In the genomic region with DNA sequence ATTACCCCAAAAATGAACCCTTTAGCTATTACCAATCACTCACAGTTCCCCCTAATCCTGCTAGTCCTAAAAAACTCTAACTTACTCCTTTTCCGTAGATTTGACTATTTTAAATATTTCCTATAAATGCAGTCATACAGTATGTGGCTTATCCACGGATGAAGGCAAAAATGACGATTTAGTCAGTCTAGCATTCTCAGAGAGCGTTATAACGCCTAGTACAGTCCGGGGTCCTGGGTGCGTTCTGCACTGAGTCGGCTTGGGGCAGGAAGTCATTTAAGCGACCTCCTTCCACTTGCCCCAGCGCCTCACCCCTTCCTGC, we compare ENCODE assay signal across 8 cellular contexts. TPM values are rescaled to one million over a fixed set of nuclear protein-coding genes. Genes with fewer than 3 reads are reported as not detected.
DNase-seq lines count a peak whose midpoint lies in the region; ATAC-seq and TF ChIP-seq lines count a peak whose summit lies in the region.

No MANE protein-coding gene starts in this region.

- DNase-seq in left ventricle myocardium inferior (no peak), cardiac septum (ENCODE audit: low spot score) (no peak), RWPE1 (ENCODE audit: low spot score) (no peak), foreskin keratinocyte (no peak), SHP77 treated with DMSO at 0.1 percent for 48 hours (lab: John Stamatoyannopoulos, UW) (no peak), hepatic stellate cell (ENCODE audit: low spot score) (no peak)
- DNase-seq in stimulated activated naive B cell treated with anti-CD40 and anti-IgM and Interleukin-4, amounts not matched to agents 10 μg/mL and 1 μg/mL and 100 μg/mL, for 72 hours = no peak

- H3K4me1 ChIP-seq in left ventricle myocardium inferior (peaks cover 35% of the 10 kb centered on the region), foreskin keratinocyte (peaks cover 10% of the 10 kb centered on the region)

- CTCF ChIA-PET in RWPE1 (lab: Yijun Ruan, JAX) = interaction anchor here (0.6 kb wide), 1 partner anchor 50 kb away, joined by 6 read pairs; no protein-coding TSS in a partner anchor

- no peaks in the 10 kb centered on the region for H3K9me3 ChIP-seq in left ventricle myocardium inferior (replicated peaks)

- H3K27me3 Mint-ChIP-seq in stimulated activated naive B cell treated with anti-CD40 and anti-IgM and Interleukin-4, amounts not matched to agents 10 μg/mL and 1 μg/mL and 100 μg/mL, for 72 hours = no peaks in the 10 kb centered on the region

- peaks cover 24% of the 10 kb centered on the region for H3K36me3 ChIP-seq in left ventricle myocardium inferior

- peak overlapping the region; percentile 97 for H3K27ac ChIP-seq in left ventricle myocardium inferior (replicated peaks)
- peak overlapping the region; percentile 89 for H3K27ac ChIP-seq in RWPE1
- peak overlapping the region; percentile 88 for H3K27ac ChIP-seq in foreskin keratinocyte

- peaks cover 23 to 24% of the 10 kb centered on the region in 2 donors for H3K4me1 Mint-ChIP-seq in stimulated activated naive B cell treated with anti-CD40 and anti-IgM and Interleukin-4, amounts not matched to agents 10 μg/mL and 1 μg/mL and 100 μg/mL, for 72 hours

- H3K4me3 ChIP-seq in left ventricle myocardium inferior = peak overlapping the region; percentile 83

- no peaks in the 10 kb centered on the region for H3K9me3 Mint-ChIP-seq in stimulated activated naive B cell treated with anti-CD40 and anti-IgM and Interleukin-4, amounts not matched to agents 10 μg/mL and 1 μg/mL and 100 μg/mL, for 72 hours

- H3K36me3 Mint-ChIP-seq in stimulated activated naive B cell treated with anti-CD40 and anti-IgM and Interleukin-4, amounts not matched to agents 10 μg/mL and 1 μg/mL and 100 μg/mL, for 72 hours = peaks cover 14 to 36% of the 10 kb centered on the region in 2 donors

- TF ChIP-seq CTCF in left ventricle myocardium inferior (IDR thresholded peaks at IDR 0.05; ENCODE audit: borderline replicate concordance) (no peak), RWPE1 (conservative IDR thresholded peaks at IDR 0.05; ENCODE audit: low read depth) (no peak), foreskin keratinocyte (conservative IDR thresholded peaks at IDR 0.05) (no peak)

- intact Hi-C loops in left ventricle myocardium inferior (cut with micrococcal nuclease) (no loop called here), cardiac septum (cut with DNase I) (loop anchor here (2.0 to 5.0 kb wide), 5 partner anchors 45 to 250 kb away; partner anchors contain the start of genes ZNF420, ZNF527, ZNF569 and ZNF570)

- peak overlapping the region; percentile 99 for H3K27ac Mint-ChIP-seq in stimulated activated naive B cell treated with anti-CD40 and anti-IgM and Interleukin-4, amounts not matched to agents 10 μg/mL and 1 μg/mL and 100 μg/mL, for 72 hours

- POLR2A ChIA-PET in RWPE1 (lab: Yijun Ruan, JAX; ENCODE audit: low non-redundant PET) = interaction anchor here (0.8 to 0.9 kb wide), 2 partner anchors 154 to 367 kb away, joined by 3 read pairs; partner anchors contain the start of gene ZNF527

- ATAC-seq in foreskin keratinocyte = no peak
- peak; percentile 89 for ATAC-seq in stimulated activated naive B cell treated with anti-CD40 and anti-IgM and Interleukin-4, amounts not matched to agents 10 μg/mL and 1 μg/mL and 100 μg/mL, for 72 hours (replicated peaks)
- ATAC-seq in HG02840 (IDR thresholded peaks at IDR 0.05; ENCODE audit: low FRiP score, unreplicated experiment) = no peak

- H3K27me3 ChIP-seq in left ventricle myocardium inferior (ENCODE audit: low read depth) = no peaks in the 10 kb centered on the region
- H3K27me3 ChIP-seq in foreskin keratinocyte = no peaks in the 10 kb centered on the region

- H3K4me3 Mint-ChIP-seq in stimulated activated naive B cell treated with anti-CD40 and anti-IgM and Interleukin-4, amounts not matched to agents 10 μg/mL and 1 μg/mL and 100 μg/mL, for 72 hours = peak overlapping the region; percentile 96 to 97

RNA-seq across cellular contexts. Expression of gene ZNF383, which starts 0.5 kb away (rescaled TPM):
- total RNA-seq in left ventricle myocardium inferior (8.9 TPM), cardiac septum (9.2 TPM), foreskin keratinocyte (3.8 and 4.9 TPM in 2 replicates)
- 2.0 and 2.3 TPM in 2 replicates for polyA plus RNA-seq in foreskin keratinocyte

RNA-seq across cellular contexts. Expression of gene ZNF585B, which starts 7.2 kb away (rescaled TPM):
- 13.7 TPM for total RNA-seq in left ventricle myocardium inferior
- 12.9 TPM for total RNA-seq in cardiac septum
- total RNA-seq in foreskin keratinocyte = 11.9 and 12.7 TPM in 2 replicates
- 1.8 and 1.9 TPM in 2 replicates for polyA plus RNA-seq in foreskin keratinocyte

RNA-seq across cellular contexts. Expression of gene ZNF585A, which starts 45.0 kb away (rescaled TPM):
- 11.4 TPM for total RNA-seq in left ventricle myocardium inferior
- total RNA-seq in cardiac septum = 12.2 TPM
- total RNA-seq in foreskin keratinocyte = 7.2 and 10.0 TPM in 2 replicates
- polyA plus RNA-seq in foreskin keratinocyte = 9.4 and 10.0 TPM in 2 replicates

Comparison
In these comparisons a context has a peak if more than half of its experiments do, and no peak if none do; other contexts are left out.
1. ATAC-seq: peak in stimulated activated naive B cell treated with anti-CD40 and anti-IgM and Interleukin-4, amounts not matched to agents 10 μg/mL and 1 μg/mL and 100 μg/mL, for 72 hours (2 of 2); none in foreskin keratinocyte (single experiment) and HG02840 (single experiment).
2. Peak in every context shown above with its lines, with median percentiles within 50 percentile points of each other: H3K27ac ChIP-seq.